In the genomic region with DNA sequence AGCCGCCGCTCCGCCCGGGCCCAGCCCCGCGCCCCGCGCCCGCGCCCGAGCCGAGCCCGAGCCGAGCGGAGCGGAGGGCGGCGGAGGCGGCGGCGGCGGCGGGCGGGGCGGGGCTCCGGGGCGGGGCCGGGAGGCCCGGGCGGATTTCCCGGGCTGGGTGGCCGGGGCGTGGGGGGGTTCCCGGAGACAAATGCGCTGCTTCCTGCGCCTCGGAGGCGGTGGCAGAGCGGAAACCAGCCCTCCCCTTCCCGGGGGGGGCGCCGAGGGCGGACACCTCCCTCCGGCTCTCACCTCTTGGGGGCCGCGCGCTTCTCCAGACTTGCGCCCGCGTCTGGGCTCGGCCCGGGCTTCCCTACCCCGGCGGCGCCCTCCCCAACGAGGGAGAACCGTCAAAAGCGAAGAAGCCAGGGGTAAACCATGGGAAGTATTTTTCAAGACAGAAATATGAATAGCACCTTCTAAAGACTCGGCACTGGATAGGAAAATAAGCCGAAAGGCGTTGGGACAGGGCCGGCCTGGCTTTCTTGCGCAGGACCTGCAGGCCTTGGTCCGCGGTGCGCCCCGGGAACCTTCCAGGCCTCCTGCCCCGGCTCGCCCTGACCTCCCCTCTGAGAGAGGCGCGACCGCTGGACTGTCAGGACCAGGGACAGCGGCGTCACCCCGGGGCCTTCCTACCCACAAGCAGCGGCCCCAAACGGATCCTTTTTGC, we compare ENCODE assay signal across 8 cellular contexts. TPM values are rescaled to one million over a fixed set of nuclear protein-coding genes. Genes with fewer than 3 reads are reported as not detected.
DNase-seq lines count a peak whose midpoint lies in the region; ATAC-seq, FAIRE-seq and TF ChIP-seq lines count a peak whose summit lies in the region.

A gene (minus strand): TSS at position 79 of the 709 bp plus-strand sequence. CDS start 88 bp downstream, outside the sequence.

- peak within 1 kb of the TSS; percentile 70 for H3K4me3 ChIP-seq in GM06990 (replicated peaks; ENCODE audit: low read depth, low read length)
- H3K4me3 ChIP-seq in IMR-90 (ENCODE audit: insufficient read depth, low read depth, low read length), result peak within 1 kb of the TSS; percentile 56
- H3K4me3 ChIP-seq in spleen, result peak within 1 kb of the TSS; percentile 33 to 77 (median 55)

- no peak within 1 kb of the TSS for H2BK20ac ChIP-seq in IMR-90 (ENCODE audit: low read depth, low read length)

- no peak for FAIRE-seq in D721Med (lab: Jason Lieb, UNC)

- no peak within 1 kb of the TSS for H3K56ac ChIP-seq in IMR-90 (ENCODE audit: extremely low read depth, insufficient read depth, low read length)

- DNase-seq in GM06990 (ENCODE audit: extremely low read depth, insufficient read length) (peak; percentile 78), IMR-90 (peak; percentile 61), MCF 10A (ENCODE audit: unreplicated experiment) (peak; percentile 65), immature natural killer cell (peak; percentile 71 to 76 (median 73)), spleen (peak; percentile 91), D721Med (ENCODE audit: insufficient read length, low spot score) (no peak), NCI-H187 treated with DMSO at 0.1 percent for 48 hours (lab: John Stamatoyannopoulos, UW) (no peak)

- peak within 1 kb of the TSS in 1 of 2 experiments; percentile 21; a peak in 1 of 4 replicates for H4K8ac ChIP-seq in IMR-90 (ENCODE audit: low read depth in 2 of 2, low read length in 2 of 2)

- no peaks in the 10 kb centered on the region for H3K9me3 Mint-ChIP-seq in MCF 10A (ENCODE audit: unreplicated experiment)
- no peaks in the 10 kb centered on the region for H3K9me3 Mint-ChIP-seq in immature natural killer cell

- H3K27me3 ChIP-seq in GM06990 (replicated peaks; ENCODE audit: control insufficient read depth, insufficient read depth, low read length) (no peaks in the 10 kb centered on the region), IMR-90 (ENCODE audit: control insufficient read depth, insufficient read depth, low read length) (no peaks in the 10 kb centered on the region), spleen (replicated peaks in 1 of 7) (peaks cover 0 to 69% (median 18%) of the 10 kb centered on the region in 7 donors)

- no peaks in the 10 kb centered on the region for H3K9me1 ChIP-seq in IMR-90 (ENCODE audit: insufficient read depth, low read length)

- H3K4me2 ChIP-seq in IMR-90 (ENCODE audit: low read depth, low read length), result peak within 1 kb of the TSS; percentile 96

- TF ChIP-seq CTCF in GM06990 (IDR thresholded peaks at IDR 0.05; ENCODE audit: insufficient read depth, low read length, poor library complexity, severe bottlenecking) (no peak), IMR-90 (conservative IDR thresholded peaks at IDR 0.05; ENCODE audit: low read depth, low read length) (no peak), VCaP (conservative IDR thresholded peaks at IDR 0.05) (no peak), MCF 10A (IDR thresholded peaks at IDR 0.05; ENCODE audit: unreplicated experiment) (no peak), spleen (IDR thresholded peaks at IDR 0.05 in 8 of 11, conservative IDR thresholded peaks at IDR 0.05 in 3 of 11) (no peak), D721Med (IDR thresholded peaks at IDR 0.05; ENCODE audit: insufficient read depth, missing control alignments) (no peak)

- H3K36me3 ChIP-seq in GM06990 (ENCODE audit: control insufficient read depth, insufficient read depth, low read length) (peaks cover 7% of the 10 kb centered on the region), IMR-90 (ENCODE audit: control insufficient read depth, insufficient read depth, low read length) (peaks cover 16% of the 10 kb centered on the region), spleen (peaks cover 0 to 19% (median 6%) of the 10 kb centered on the region in 6 donors)

- H3K27me3 Mint-ChIP-seq in MCF 10A (ENCODE audit: insufficient read depth, unreplicated experiment) (no peaks in the 10 kb centered on the region), immature natural killer cell (ENCODE audit: low read depth in 3 of 3) (peaks cover 3 to 7% (median 6%) of the 10 kb centered on the region in 3 donors)

- H3K9me3 ChIP-seq in IMR-90 (ENCODE audit: control insufficient read depth, insufficient read depth, low read length), result no peaks in the 10 kb centered on the region
- peaks cover 0 to 8% (median 0%) of the 10 kb centered on the region in 8 donors for H3K9me3 ChIP-seq in spleen

- no peak within 1 kb of the TSS for H3K23ac ChIP-seq in IMR-90 (ENCODE audit: low read depth, low read length)

- no peak within 1 kb of the TSS for H3K27ac Mint-ChIP-seq in MCF 10A (ENCODE audit: low read depth, unreplicated experiment)
- H3K27ac Mint-ChIP-seq in immature natural killer cell, result no peak within 1 kb of the TSS

- no peak for TF ChIP-seq RAD21 in IMR-90 (IDR thresholded peaks at IDR 0.05; ENCODE audit: low read length)

- H3K14ac ChIP-seq in IMR-90 (replicated peaks; ENCODE audit: low read depth, low read length), result no peak within 1 kb of the TSS

- H3K36me3 Mint-ChIP-seq in MCF 10A (ENCODE audit: insufficient read depth, unreplicated experiment) (peaks cover 18% of the 10 kb centered on the region), immature natural killer cell (no peaks in the 10 kb centered on the region)

- 0% methylated on average over 31 of the region's 77 CpGs; no CpG with 5 or more reads in 1 of the 2 experiments for WGBS in IMR-90 (ENCODE audit: extremely low coverage in 2 of 2, insufficient read length in 1 of 2), 2 experiments
- WGBS in spleen, 5 donors, result 0 to 2% (median 1%) methylated on average over 33 to 77 of the region's 77 CpGs

- no peak within 1 kb of the TSS for H4K5ac ChIP-seq in IMR-90 (ENCODE audit: low read depth, low read length)

- in situ Hi-C loops in IMR-90 (cut with MboI; ENCODE audit: low sequenced_read_pairs), result loop anchor here (10.0 kb wide), 1 partner anchor 54 kb away; a partner anchor contains a TSS

- peak within 1 kb of the TSS; percentile 0; the same call in 1 of the 2 replicates for H3K4ac ChIP-seq in IMR-90 (ENCODE audit: low read depth, low read length)

- no peak within 1 kb of the TSS for H4K91ac ChIP-seq in IMR-90 (ENCODE audit: insufficient read depth, low read depth, low read length)

- H2BK15ac ChIP-seq in IMR-90 (ENCODE audit: low read depth, low read length), result no peak within 1 kb of the TSS

- BruUV-seq in IMR-90 (replicated peaks; lab: Mats Ljungman, UMichigan) (no TSS peak), MCF 10A (replicated peaks; lab: Mats Ljungman, UMichigan) (no TSS peak)

- peak within 1 kb of the TSS; percentile 78 for H2AK9ac ChIP-seq in IMR-90 (replicated peaks; ENCODE audit: low read depth, low read length, poor library complexity)

- dilution Hi-C loops in IMR-90 (cut with HindIII; ENCODE audit: low sequenced_read_pairs, unreplicated experiment), result no loop called here

- H3K4me1 ChIP-seq in IMR-90 (ENCODE audit: control insufficient read depth, insufficient read depth, low read length) (peaks cover 13% of the 10 kb centered on the region), spleen (peaks cover 18 to 76% (median 56%) of the 10 kb centered on the region in 6 donors)

- CTCF ChIA-PET in IMR-90 (lab: Yijun Ruan, JAX), result no interaction called here
- CTCF ChIA-PET in MCF 10A (lab: Yijun Ruan, JAX), result interaction anchor here (1.4 to 5.3 kb wide), 2 partner anchors 19 to 56 kb away, joined by 4 to 27 read pairs; a partner anchor contains a TSS

- TF ChIP-seq POLR2A in IMR-90 (IDR thresholded peaks at IDR 0.05; ENCODE audit: low read depth, low read length), result no peak
- no peak for TF ChIP-seq POLR2A in spleen (IDR thresholded peaks at IDR 0.05)

- H3K18ac ChIP-seq in IMR-90 (ENCODE audit: low read depth, low read length), result no peak within 1 kb of the TSS

- H3K27ac ChIP-seq in IMR-90 (ENCODE audit: insufficient read depth, low read length) (no peak within 1 kb of the TSS), VCaP (peak within 1 kb of the TSS; percentile 85), spleen (peak within 1 kb of the TSS in 7 of 8 donors; percentile 51 to 78 (median 65))

- no peak within 1 kb of the TSS for H2BK120ac ChIP-seq in IMR-90 (ENCODE audit: low read depth, low read length)

- H2AK5ac ChIP-seq in IMR-90 (ENCODE audit: low read depth, low read length), result no peak within 1 kb of the TSS

- H3K4me1 Mint-ChIP-seq in MCF 10A (ENCODE audit: insufficient read depth, unreplicated experiment) (peaks cover 12% of the 10 kb centered on the region), immature natural killer cell (peaks cover 0 to 13% of the 10 kb centered on the region in 2 donors)

- H2BK5ac ChIP-seq in IMR-90 (ENCODE audit: low read depth, low read length, poor library complexity, severe bottlenecking), result no peak within 1 kb of the TSS

- H3K79me1 ChIP-seq in IMR-90 (ENCODE audit: low read depth in 1 of 2, low read length in 2 of 2), result peaks cover 0 to 10% of the 10 kb centered on the region in 2 experiments; a peak in 1 of 4 replicates

- ATAC-seq in IMR-90 (ENCODE audit: low read depth), result peak; percentile 50

- peak within 1 kb of the TSS; percentile 72 for H3K9ac ChIP-seq in IMR-90 (ENCODE audit: low read depth, low read length)

- H3K4me3 Mint-ChIP-seq in MCF 10A (ENCODE audit: unreplicated experiment) (peak within 1 kb of the TSS; percentile 60), immature natural killer cell (peak within 1 kb of the TSS; percentile 54 to 76 (median 71))

- H4K20me1 ChIP-seq in IMR-90 (ENCODE audit: insufficient read depth, low read length), result peaks cover 36% of the 10 kb centered on the region

- POLR2A ChIA-PET in IMR-90 (lab: Charles Lee; ENCODE audit: unreplicated experiment), result no interaction called here
- POLR2A ChIA-PET in MCF 10A (lab: Yijun Ruan, JAX), result interaction anchor here (1.4 kb wide), 1 partner anchor 19 kb away, joined by 3 read pairs; a partner anchor contains a TSS

- H2AFZ ChIP-seq in IMR-90 (replicated peaks; ENCODE audit: low read length, poor library complexity), result peak within 1 kb of the TSS; percentile 89

- intact Hi-C loops in IMR-90 (cut with micrococcal nuclease) (loop anchor here (2.0 to 5.0 kb wide), 2 partner anchors 37 to 56 kb away; a partner anchor contains a TSS), MCF 10A (cut with micrococcal nuclease) (no loop called here), spleen (cut with DNase I; ENCODE audit: low total_unique reads) (loop anchor here (5.0 kb wide), 1 partner anchor 57 kb away; a partner anchor contains a TSS)

TF ChIP-seq in IMR-90, 13 proteins besides CTCF, POLR2A, EP300 and RAD21 (continues in another document):
- TF ChIP-seq MAZ (IDR thresholded peaks at IDR 0.05; ENCODE audit: borderline replicate concordance, low read depth, low read length), result no peak
- TF ChIP-seq MXI1 (IDR thresholded peaks at IDR 0.05; ENCODE audit: borderline replicate concordance, low read depth, low read length), result peak; percentile 71; the same call in 1 of the 2 replicates

RNA-seq across cellular contexts. Expression of the gene that starts here (rescaled TPM):
- total RNA-seq in IMR-90 (2012; rRNA removed) (7.5 and 8.1 TPM in 2 replicates), MCF 10A (2022) (10.4 and 11.9 TPM in 2 replicates), spleen (10 to 100 TPM in 3 of 7 donors, 1 to 10 TPM in 4; 5.2 to 20.7 (median 9.3) TPM)
- polyA plus RNA-seq in IMR-90 (2012; rRNA removed) (14.4 and 16.6 TPM in 2 replicates), immature natural killer cell (under 1 TPM in 2 of 3 donors, not detected in 1; 0.12 to 0.22 TPM), spleen (10 to 100 TPM; 10.7 to 25.3 (median 21.0) TPM)
- polyA plus RNA-seq in IMR-90 (2012; cell fraction: cytosol; rRNA removed), result 11.1 and 14.2 TPM in 2 replicates
- 42.0 and 90.5 TPM in 2 replicates for polyA plus RNA-seq in IMR-90 (2012; cell fraction: nucleus; rRNA removed; ENCODE audit: low replicate concordance)

Comparison
In these comparisons a context has a peak if more than half of its experiments do, and no peak if none do; other contexts are left out.
1. RNA of the gene that starts here (polyA plus RNA-seq): 10.7 to 25.3 TPM in spleen and 11.1 to 90.5 TPM in IMR-90; 0.12 to 0.22 TPM in immature natural killer cell; every median in the first group is over 4 times any median in the second.
2. Peak in DNase-seq in immature natural killer cell; RNA of the gene not detected or under 1 TPM.
3. DNase-seq: peak in GM06990 (single experiment), IMR-90 (single experiment), MCF 10A (single experiment) and spleen (single experiment); none in D721Med (single experiment) and NCI-H187 treated with DMSO at 0.1 percent for 48 hours (single experiment).
4. Peak in every context shown above with its lines, with median percentiles within 50 percentile points of each other: H3K4me3 ChIP-seq.